ENCODE assay signal across 12 cellular contexts in genomic region chr18:25830787-25831186, GRCh38.
A peak's percentile ranks its signal among the peaks of the same experiment; 100 is the strongest.
DNase-seq lines count a peak whose midpoint lies in the region; ATAC-seq, FAIRE-seq and TF ChIP-seq lines count a peak whose summit lies in the region.
"Had no signal": no experiment of that assay in that cellular context is flagged by ENCODE, and none has a peak within 500 bp of the region (broad histone marks: within the 10 kb centered on the region; RNA-seq: fewer than 3 reads in every experiment).

No MANE protein-coding gene starts in this region.

- TF ChIP-seq CTCF in AG04450 (IDR thresholded peaks at IDR 0.05; ENCODE audit: low read depth, low read length) = no peak

- CTCF ChIA-PET in AG04450 (lab: Charles Lee) = interaction anchor here (0.5 to 0.9 kb wide), 3 partner anchors 233 to 489 kb away, joined by 3 read pairs; no protein-coding TSS in a partner anchor

- FAIRE-seq in RCC 7860 (lab: Jason Lieb, UNC) = peak; percentile 60

- no peaks in the 10 kb centered on the region for H3K27me3 ChIP-seq in AG04450 (ENCODE audit: control insufficient read depth, insufficient read depth, low read length)
- H3K27me3 ChIP-seq: Peyer's patch had no signal

- POLR2A ChIA-PET in AG04450 (lab: Yijun Ruan, JAX) = no interaction called here

- no peaks in the 10 kb centered on the region for H3K9me3 ChIP-seq in AG04450 (ENCODE audit: control insufficient read depth, insufficient read depth, low read length)
- H3K9me3 ChIP-seq: Peyer's patch had no signal

- no peak overlapping the region for H3K4me3 ChIP-seq in AG04450 (ENCODE audit: low read depth, low read length)
- H3K4me3 ChIP-seq: Peyer's patch had no signal

- no peak overlapping the region for H3K27ac ChIP-seq in AG04450 (ENCODE audit: low read depth, low read length)
- H3K27ac ChIP-seq: Peyer's patch had no signal

- ATAC-seq in HG03039 (IDR thresholded peaks at IDR 0.05; ENCODE audit: unreplicated experiment) (no peak), HG02884 (IDR thresholded peaks at IDR 0.05; ENCODE audit: unreplicated experiment) (no peak), HG03097 (IDR thresholded peaks at IDR 0.05; ENCODE audit: low FRiP score, unreplicated experiment) (no peak)
- ATAC-seq: stimulated activated memory B cell treated with anti-CD40 and anti-IgM and Interleukin-4, amounts not matched to agents 10 μg/mL and 1 μg/mL and 100 μg/mL, for 72 hours had no signal

- DNase-seq in AG04450 (ENCODE audit: low read depth, low spot score) (peak; percentile 38), RCC 7860 (ENCODE audit: low spot score) (peak; percentile 52), fibroblast of the conjunctiva (ENCODE audit: low read depth) (peak; percentile 67), myocyte (ENCODE audit: low read depth) (peak; percentile 90)
- DNase-seq in activated effector memory CD4-positive, alpha-beta T cell treated with anti-CD3 and anti-CD28 coated beads, Interleukin-2, amount 50 U/mL, for 16 hours = no peak
- DNase-seq: GDM1, NCI-H2107, Peyer's patch had no signal
